34 cellular contexts compared by ENCODE assay signal in the genomic region with DNA sequence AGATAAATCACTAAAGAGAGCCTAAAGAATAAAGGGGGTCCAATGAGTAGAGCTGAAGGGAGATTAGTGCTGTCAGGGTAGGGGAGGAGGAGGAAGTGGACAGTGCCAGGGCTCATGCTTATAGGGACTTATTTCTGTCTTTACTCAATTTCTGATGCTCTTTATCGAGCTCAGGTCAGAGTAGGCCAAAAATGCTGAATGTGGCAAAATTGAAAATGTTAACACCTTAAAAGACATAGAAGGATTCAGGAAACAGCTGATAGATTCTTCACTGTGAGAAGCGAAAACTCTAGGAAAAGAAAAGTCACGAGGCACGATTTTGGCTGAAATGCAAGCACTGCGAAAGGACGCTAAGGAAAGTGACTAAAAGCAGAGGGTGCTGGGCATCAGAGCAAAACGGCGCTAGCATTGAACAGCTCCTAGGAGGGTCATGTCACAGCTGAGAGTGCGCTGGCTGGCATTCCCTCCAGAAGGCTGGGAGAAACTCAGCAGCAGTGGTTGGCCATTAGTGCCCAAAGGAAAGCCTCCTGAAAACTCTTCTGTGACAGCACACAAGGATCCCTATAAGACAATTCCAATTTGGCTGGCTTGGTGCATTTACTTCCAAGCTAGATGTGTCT.
"Had no signal": no experiment of that assay in that cellular context is flagged by ENCODE, and none has a peak within 500 bp of the region (broad histone marks: within the 10 kb centered on the region; RNA-seq: fewer than 3 reads in every experiment).

No MANE protein-coding gene starts in this region.

- H3K27me3 ChIP-seq: ascending aorta, cardiac muscle cell had no signal

- DNase-seq: activated B cell treated with CpG ODN at 0.5 μM for 24 hours; activated CD4-positive, alpha-beta memory T cell treated with anti-CD3 and anti-CD28 coated beads for 36 hours; activated CD4-positive, alpha-beta T cell treated with anti-CD3 and anti-CD28 coated beads for 4 hours; activated CD4-positive, alpha-beta T cell treated with anti-CD3 and anti-CD28 coated beads, Interleukin-2, amount 10 ng/mL, durations not matched to agents 24 days and 14 days; activated CD4-positive, alpha-beta T cell treated with anti-CD3 and anti-CD28 coated beads, Interleukin-2, amount 50 U/mL, for 1 hour; activated CD4-positive, alpha-beta T cell treated with anti-CD3 and anti-CD28 coated beads, Interleukin-2, amount 50 U/mL, for 4 hours; activated CD4-positive, CD25-positive, alpha-beta regulatory T cell treated with anti-CD3 and anti-CD28 coated beads, Interleukin-2, amount 50 U/mL, for 72 hours; activated CD8-positive, alpha-beta memory T cell treated with anti-CD3 and anti-CD28 coated beads, Interleukin-2, amount 50 U/mL, for 4 hours; activated CD8-positive, alpha-beta T cell treated with anti-CD3 and anti-CD28 coated beads for 36 hours; activated effector memory CD4-positive, alpha-beta T cell treated with Interleukin-2 at 50 U/mL for 16 hours; activated gamma-delta T cell; activated naive CD4-positive, alpha-beta T cell treated with anti-CD3 and anti-CD28 coated beads, Interleukin-2, amount 10 ng/mL, durations not matched to agents 7 days and 5 days; activated naive CD4-positive, alpha-beta T cell treated with Interleukin-2 at 50 U/mL for 16 hours; activated naive CD8-positive, alpha-beta T cell treated with anti-CD3 and anti-CD28 coated beads, Interleukin-2, amount 10 ng/mL, durations not matched to agents 7 days and 5 days; activated naive CD8-positive, alpha-beta T cell treated with anti-CD3 and anti-CD28 coated beads, Interleukin-2, amount 50 U/mL, for 24 hours; activated T-cell treated with anti-CD3 and anti-CD28 coated beads for 4 hours; activated T-cell treated with anti-CD3 and anti-CD28 coated beads, Interleukin-2, amount 50 U/mL, for 1 hour; activated T-cell treated with anti-CD3 and anti-CD28 coated beads, Interleukin-2, amount 50 U/mL, for 48 hours; anterior cingulate cortex; caudate nucleus; cerebellar nuclear complex; T-helper 2 cell; T-helper 9 cell had no signal

- H3K9me3 Mint-ChIP-seq: activated B cell treated with CpG ODN at 0.5 μM for 24 hours; activated CD4-positive, alpha-beta memory T cell treated with anti-CD3 and anti-CD28 coated beads for 36 hours; activated CD4-positive, alpha-beta T cell treated with anti-CD3 and anti-CD28 coated beads, Interleukin-2, amount 10 ng/mL, durations not matched to agents 24 days and 14 days; activated CD8-positive, alpha-beta T cell treated with anti-CD3 and anti-CD28 coated beads for 36 hours; activated naive CD4-positive, alpha-beta T cell treated with anti-CD3 and anti-CD28 coated beads, Interleukin-2, amount 10 ng/mL, durations not matched to agents 7 days and 5 days; activated naive CD4-positive, alpha-beta T cell treated with anti-CD3 and anti-CD28 coated beads, Interleukin-2, amount 50 U/mL, for 24 hours; activated naive CD8-positive, alpha-beta T cell treated with anti-CD3 and anti-CD28 coated beads, Interleukin-2, amount 10 ng/mL, durations not matched to agents 7 days and 5 days; activated naive CD8-positive, alpha-beta T cell treated with anti-CD3 and anti-CD28 coated beads, Interleukin-2, amount 50 U/mL, for 24 hours; activated T-helper 2 cell treated with anti-CD3 and anti-CD28 coated beads, Interferon-gamma antibody, Interleukin-2, Interleukin-4, amounts not matched to agents 10 μg/mL and 5 μg/mL and 100 μg/mL, durations not matched to agents 14 hours and 24 hours and 36 hours; brain; central memory CD8-positive, alpha-beta T cell; T-helper 2 cell treated with Interferon-gamma antibody and Interleukin-4, amounts not matched to agents 5 μg/mL and 100 μg/mL, for 36 hours had no signal

- H3K4me1 Mint-ChIP-seq: activated B cell treated with CpG ODN at 0.5 μM for 24 hours; activated CD4-positive, alpha-beta T cell treated with anti-CD3 and anti-CD28 coated beads, Interleukin-2, amount 10 ng/mL, durations not matched to agents 24 days and 14 days; activated naive CD4-positive, alpha-beta T cell treated with anti-CD3 and anti-CD28 coated beads, Interleukin-2, amount 10 ng/mL, durations not matched to agents 7 days and 5 days; activated naive CD4-positive, alpha-beta T cell treated with anti-CD3 and anti-CD28 coated beads, Interleukin-2, amount 50 U/mL, for 24 hours; activated naive CD8-positive, alpha-beta T cell treated with anti-CD3 and anti-CD28 coated beads, Interleukin-2, amount 10 ng/mL, durations not matched to agents 7 days and 5 days; activated naive CD8-positive, alpha-beta T cell treated with anti-CD3 and anti-CD28 coated beads, Interleukin-2, amount 50 U/mL, for 24 hours; brain; central memory CD8-positive, alpha-beta T cell had no signal

- H3K36me3 ChIP-seq: ascending aorta, cardiac muscle cell had no signal

- H3K9me3 ChIP-seq: ascending aorta had no signal

- FAIRE-seq: bronchial epithelial cell, TTC549 had no signal

- H3K36me3 Mint-ChIP-seq: activated CD4-positive, alpha-beta memory T cell treated with anti-CD3 and anti-CD28 coated beads for 36 hours; activated naive CD4-positive, alpha-beta T cell treated with anti-CD3 and anti-CD28 coated beads, Interleukin-2, amount 10 ng/mL, durations not matched to agents 7 days and 5 days; activated naive CD4-positive, alpha-beta T cell treated with anti-CD3 and anti-CD28 coated beads, Interleukin-2, amount 50 U/mL, for 24 hours; activated naive CD8-positive, alpha-beta T cell; activated naive CD8-positive, alpha-beta T cell treated with anti-CD3 and anti-CD28 coated beads, Interleukin-2, amount 10 ng/mL, durations not matched to agents 7 days and 5 days had no signal

- ATAC-seq: activated CD8-positive, alpha-beta T cell treated with anti-CD3 and anti-CD28 coated beads for 36 hours; activated naive CD8-positive, alpha-beta T cell treated with anti-CD3 and anti-CD28 coated beads, Interleukin-2, amount 50 U/mL, for 24 hours had no signal

- H3K27me3 Mint-ChIP-seq: activated B cell treated with CpG ODN at 0.5 μM for 24 hours; activated CD4-positive, alpha-beta memory T cell treated with anti-CD3 and anti-CD28 coated beads for 36 hours; activated CD4-positive, alpha-beta T cell treated with anti-CD3 and anti-CD28 coated beads, Interleukin-2, amount 10 ng/mL, durations not matched to agents 24 days and 14 days; activated CD8-positive, alpha-beta T cell treated with anti-CD3 and anti-CD28 coated beads for 36 hours; activated naive CD4-positive, alpha-beta T cell treated with anti-CD3 and anti-CD28 coated beads, Interleukin-2, amount 10 ng/mL, durations not matched to agents 7 days and 5 days; activated naive CD4-positive, alpha-beta T cell treated with anti-CD3 and anti-CD28 coated beads, Interleukin-2, amount 50 U/mL, for 24 hours; activated naive CD8-positive, alpha-beta T cell; activated naive CD8-positive, alpha-beta T cell treated with anti-CD3 and anti-CD28 coated beads, Interleukin-2, amount 10 ng/mL, durations not matched to agents 7 days and 5 days; activated naive CD8-positive, alpha-beta T cell treated with anti-CD3 and anti-CD28 coated beads, Interleukin-2, amount 50 U/mL, for 24 hours; brain; central memory CD8-positive, alpha-beta T cell had no signal

- H3K27ac ChIP-seq: ascending aorta, cardiac muscle cell, VCaP had no signal

- H3K4me1 ChIP-seq: ascending aorta had no signal

- H3K4me3 Mint-ChIP-seq: activated B cell treated with CpG ODN at 0.5 μM for 24 hours; activated CD4-positive, alpha-beta memory T cell treated with anti-CD3 and anti-CD28 coated beads for 36 hours; activated CD4-positive, alpha-beta T cell treated with anti-CD3 and anti-CD28 coated beads, Interleukin-2, amount 10 ng/mL, durations not matched to agents 24 days and 14 days; activated CD8-positive, alpha-beta T cell treated with anti-CD3 and anti-CD28 coated beads for 36 hours; activated naive CD4-positive, alpha-beta T cell treated with anti-CD3 and anti-CD28 coated beads, Interleukin-2, amount 10 ng/mL, durations not matched to agents 7 days and 5 days; activated naive CD4-positive, alpha-beta T cell treated with anti-CD3 and anti-CD28 coated beads, Interleukin-2, amount 50 U/mL, for 24 hours; activated naive CD8-positive, alpha-beta T cell; activated naive CD8-positive, alpha-beta T cell treated with anti-CD3 and anti-CD28 coated beads, Interleukin-2, amount 10 ng/mL, durations not matched to agents 7 days and 5 days; activated naive CD8-positive, alpha-beta T cell treated with anti-CD3 and anti-CD28 coated beads, Interleukin-2, amount 50 U/mL, for 24 hours; brain; central memory CD8-positive, alpha-beta T cell; T-helper 2 cell treated with Interferon-gamma antibody and Interleukin-4, amounts not matched to agents 5 μg/mL and 100 μg/mL, for 36 hours had no signal

- H3K27ac Mint-ChIP-seq: activated B cell treated with CpG ODN at 0.5 μM for 24 hours; activated CD4-positive, alpha-beta memory T cell treated with anti-CD3 and anti-CD28 coated beads for 36 hours; activated CD4-positive, alpha-beta T cell treated with anti-CD3 and anti-CD28 coated beads, Interleukin-2, amount 10 ng/mL, durations not matched to agents 24 days and 14 days; activated CD8-positive, alpha-beta T cell treated with anti-CD3 and anti-CD28 coated beads for 36 hours; activated naive CD4-positive, alpha-beta T cell treated with anti-CD3 and anti-CD28 coated beads, Interleukin-2, amount 10 ng/mL, durations not matched to agents 7 days and 5 days; activated naive CD4-positive, alpha-beta T cell treated with anti-CD3 and anti-CD28 coated beads, Interleukin-2, amount 50 U/mL, for 24 hours; activated naive CD8-positive, alpha-beta T cell; activated naive CD8-positive, alpha-beta T cell treated with anti-CD3 and anti-CD28 coated beads, Interleukin-2, amount 10 ng/mL, durations not matched to agents 7 days and 5 days; activated naive CD8-positive, alpha-beta T cell treated with anti-CD3 and anti-CD28 coated beads, Interleukin-2, amount 50 U/mL, for 24 hours; activated T-helper 2 cell treated with anti-CD3 and anti-CD28 coated beads, Interferon-gamma antibody, Interleukin-2, Interleukin-4, amounts not matched to agents 10 μg/mL and 5 μg/mL and 100 μg/mL, durations not matched to agents 14 hours and 24 hours and 36 hours; brain; T-helper 2 cell treated with Interferon-gamma antibody and Interleukin-4, amounts not matched to agents 5 μg/mL and 100 μg/mL, for 36 hours had no signal

- H3K4me3 ChIP-seq: ascending aorta, cardiac muscle cell had no signal
